ENCODE assay signal across 10 cellular contexts in genomic region chr14:68544150-68544892, GRCh38.
DNase-seq lines count a peak whose midpoint lies in the region; ATAC-seq, FAIRE-seq and TF ChIP-seq lines count a peak whose summit lies in the region.
"Had no signal": no experiment of that assay in that cellular context is flagged by ENCODE, and none has a peak within 500 bp of the region (broad histone marks: within the 10 kb centered on the region; RNA-seq: fewer than 3 reads in every experiment).

No MANE protein-coding gene starts in this region.

- DNase-seq in HCEC 1CT, result peak; percentile 100
- peak; percentile 76 to 87 (median 86) for DNase-seq in body of pancreas
- peak; percentile 73 for DNase-seq in kidney
- no peak for DNase-seq in spleen
- no peak for DNase-seq in activated CD4-positive, alpha-beta T cell treated with anti-CD3 and anti-CD28 coated beads, Interleukin-2, amount 10 ng/mL, durations not matched to agents 7 days and 5 days
- DNase-seq: activated naive CD4-positive, alpha-beta T cell had no signal

- intact Hi-C loops in body of pancreas (cut with DNase I), result no loop called here
- intact Hi-C loops in kidney (cut with DNase I), result loop anchor here (10.0 kb wide), 1 partner anchor 250 kb away; the partner anchor contains the start of gene ZFP36L1
- intact Hi-C loops in spleen (cut with DNase I; ENCODE audit: low total_unique reads), result no loop called here

- no peak overlapping the region for H3K4me3 Mint-ChIP-seq in activated CD4-positive, alpha-beta T cell treated with anti-CD3 and anti-CD28 coated beads, Interleukin-2, amount 10 ng/mL, durations not matched to agents 7 days and 5 days

- WGBS in body of pancreas, 2 donors, result 25 to 26% methylated on average over 5 of the region's 5 CpGs
- 73 to 93% (median 87%) methylated on average over 5 of the region's 5 CpGs for WGBS in spleen, 5 donors

- H3K27ac Mint-ChIP-seq in activated CD4-positive, alpha-beta T cell treated with anti-CD3 and anti-CD28 coated beads, Interleukin-2, amount 10 ng/mL, durations not matched to agents 7 days and 5 days, result no peak overlapping the region

- CTCF ChIA-PET in activated CD4-positive, alpha-beta T cell treated with anti-CD3 and anti-CD28 coated beads, Interleukin-2, amount 10 ng/mL, durations not matched to agents 7 days and 5 days (lab: Charles Lee), result no interaction called here

- H3K4me1 ChIP-seq in body of pancreas, result peaks cover 54% of the 10 kb centered on the region
- peaks cover 25 to 40% of the 10 kb centered on the region in 2 donors for H3K4me1 ChIP-seq in kidney (ENCODE audit: control insufficient read depth in 1 of 2, insufficient read depth in 1 of 2, low read depth in 1 of 2, low read length in 2 of 2)
- H3K4me1 ChIP-seq in spleen, result peaks cover 0 to 27% (median 4%) of the 10 kb centered on the region in 6 donors

- H3K4me3 ChIP-seq in body of pancreas (no peak overlapping the region), kidney (ENCODE audit: low read length in 2 of 2) (no peak overlapping the region), spleen (no peak overlapping the region)
- H3K4me3 ChIP-seq: GM12878 had no signal

- TF ChIP-seq CTCF in body of pancreas (IDR thresholded peaks at IDR 0.05) (no peak), kidney (IDR thresholded peaks at IDR 0.05; ENCODE audit: borderline replicate concordance, extremely low read depth, insufficient read depth) (no peak), spleen (IDR thresholded peaks at IDR 0.05 in 8 of 11, conservative IDR thresholded peaks at IDR 0.05 in 3 of 11) (no peak)

- H3K27me3 ChIP-seq in body of pancreas (no peaks in the 10 kb centered on the region), spleen (replicated peaks in 1 of 7) (no peaks in the 10 kb centered on the region)

- ATAC-seq in body of pancreas (peak; percentile 78), HG03520 (IDR thresholded peaks at IDR 0.05; ENCODE audit: unreplicated experiment) (no peak), HG02759 (IDR thresholded peaks at IDR 0.05; ENCODE audit: unreplicated experiment) (no peak), GM21447 (IDR thresholded peaks at IDR 0.05; ENCODE audit: unreplicated experiment) (no peak)
- ATAC-seq: GM12878 had no signal

- TF ChIP-seq POLR2A in body of pancreas (IDR thresholded peaks at IDR 0.05) (peak in 2 of 3 donors; percentile 41 to 52), spleen (IDR thresholded peaks at IDR 0.05) (no peak)

- no peaks in the 10 kb centered on the region for H3K4me1 Mint-ChIP-seq in activated CD4-positive, alpha-beta T cell treated with anti-CD3 and anti-CD28 coated beads, Interleukin-2, amount 10 ng/mL, durations not matched to agents 7 days and 5 days

- H3K36me3 ChIP-seq in body of pancreas (replicated peaks in 1 of 2; ENCODE audit: insufficient read depth in 1 of 2, low read depth in 2 of 2) (no peaks in the 10 kb centered on the region), kidney (ENCODE audit: control insufficient read depth in 1 of 2, insufficient read depth in 2 of 2, low read length in 2 of 2) (no peaks in the 10 kb centered on the region), spleen (no peaks in the 10 kb centered on the region)

- H3K27me3 Mint-ChIP-seq in activated CD4-positive, alpha-beta T cell treated with anti-CD3 and anti-CD28 coated beads, Interleukin-2, amount 10 ng/mL, durations not matched to agents 7 days and 5 days, result no peaks in the 10 kb centered on the region

- no peak for FAIRE-seq in kidney (lab: Jason Lieb, UNC)
- FAIRE-seq: GM12878 had no signal

- H3K9me3 ChIP-seq in body of pancreas (no peaks in the 10 kb centered on the region), kidney (ENCODE audit: control insufficient read depth in 1 of 2, low read length in 2 of 2) (no peaks in the 10 kb centered on the region), spleen (no peaks in the 10 kb centered on the region)

- POLR2A ChIA-PET in activated CD4-positive, alpha-beta T cell treated with anti-CD3 and anti-CD28 coated beads, Interleukin-2, amount 10 ng/mL, durations not matched to agents 7 days and 5 days (lab: Charles Lee), result no interaction called here

- no peaks in the 10 kb centered on the region for H3K36me3 Mint-ChIP-seq in activated CD4-positive, alpha-beta T cell treated with anti-CD3 and anti-CD28 coated beads, Interleukin-2, amount 10 ng/mL, durations not matched to agents 7 days and 5 days (ENCODE audit: low read depth)

- peak overlapping the region in 1 of 2 donors; percentile 20 for H3K9ac ChIP-seq in kidney (ENCODE audit: low read length in 2 of 2)

- H3K27ac ChIP-seq in body of pancreas (peak overlapping the region; percentile 79 to 85 (median 84)), kidney (ENCODE audit: low read depth in 2 of 2, low read length in 2 of 2) (peak overlapping the region in 1 of 2 donors; percentile 45), spleen (peak overlapping the region in 7 of 8 donors; percentile 29 to 75 (median 62))

- H3K9me3 Mint-ChIP-seq in activated CD4-positive, alpha-beta T cell treated with anti-CD3 and anti-CD28 coated beads, Interleukin-2, amount 10 ng/mL, durations not matched to agents 7 days and 5 days, result no peaks in the 10 kb centered on the region

Comparison
In these comparisons a context has a peak if more than half of its experiments do, and no peak if none do; other contexts are left out.
1. DNase-seq: peak in HCEC 1CT (single experiment), body of pancreas (4 of 4) and kidney (single experiment); none in spleen (single experiment) and activated CD4-positive, alpha-beta T cell treated with anti-CD3 and anti-CD28 coated beads, Interleukin-2, amount 10 ng/mL, durations not matched to agents 7 days and 5 days (single experiment).
2. POLR2A ChIP-seq: peak in body of pancreas (2 of 3); none in spleen (0 of 3).